In the genomic region with DNA sequence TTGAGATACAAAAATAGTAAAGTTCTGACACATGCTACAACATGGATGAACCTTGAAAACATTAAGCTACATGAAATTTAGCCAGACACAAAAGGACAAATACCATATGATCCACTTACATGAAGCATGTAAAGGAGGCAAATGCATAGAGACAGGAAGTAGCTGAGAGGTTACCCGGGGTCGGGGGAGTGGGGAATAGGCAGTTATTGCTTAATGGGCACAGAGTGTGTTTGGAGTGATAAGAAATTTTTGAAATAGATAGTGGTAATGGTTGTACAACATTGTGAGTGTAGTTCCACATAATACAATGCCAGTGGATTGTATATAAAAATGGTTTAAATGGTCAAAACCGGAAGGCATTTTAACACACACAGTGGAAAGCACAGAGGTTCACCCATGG, we compare ENCODE assay signal across 1 cellular context.
TF ChIP-seq lines count a peak whose summit lies in the region.

No MANE protein-coding gene starts in this region.

TF ChIP-seq in K562, 482 proteins besides CTCF, POLR2A, EP300 and RAD21 (continued from another document):
- TF ChIP-seq RBBP5 (IDR thresholded peaks at IDR 0.05; ENCODE audit: borderline replicate concordance, insufficient read depth, low read length, poor library complexity, severe bottlenecking) (no peak), U2AF1 (optimal IDR thresholded peaks at IDR 0.05; ENCODE audit: low read depth, low read length) (no peak), ARID1B (IDR thresholded peaks at IDR 0.05) (peak; percentile 75), RBM34 (IDR thresholded peaks at IDR 0.05; ENCODE audit: borderline replicate concordance, insufficient read depth, low read length) (no peak), CCAR2 (IDR thresholded peaks at IDR 0.05; ENCODE audit: low read depth, low read length) (no peak), PCBP1 (IDR thresholded peaks at IDR 0.05; ENCODE audit: low read depth, low read length, poor library complexity, severe bottlenecking) (no peak), XRCC3 (IDR thresholded peaks at IDR 0.05) (no peak), ETV6 (IDR thresholded peaks at IDR 0.05; ENCODE audit: borderline replicate concordance in 1 of 2, low read depth in 2 of 2, low read length in 1 of 2) (no peak), ETV6 (CRISPR knock-in tag; IDR thresholded peaks at IDR 0.05; ENCODE audit: borderline replicate concordance) (no peak), SIRT6 (IDR thresholded peaks at IDR 0.05; ENCODE audit: low read depth, low read length) (no peak), SIN3A (IDR thresholded peaks at IDR 0.05; ENCODE audit: borderline replicate concordance in 2 of 2, control insufficient read depth in 1 of 2, low read depth in 2 of 2, low read length in 2 of 2) (no peak), IFI16 (CRISPR knock-in tag; IDR thresholded peaks at IDR 0.05) (no peak), ZNF76 (CRISPR knock-in tag; IDR thresholded peaks at IDR 0.05; ENCODE audit: borderline replicate concordance) (no peak), ZFP30 (CRISPR knock-in tag; IDR thresholded peaks at IDR 0.05; ENCODE audit: borderline replicate concordance) (no peak), ESRRB (CRISPR knock-in tag; IDR thresholded peaks at IDR 0.05; ENCODE audit: borderline replicate concordance) (no peak), BHLHE40 (IDR thresholded peaks at IDR 0.05; ENCODE audit: low read length) (no peak), TCFL5 (CRISPR knock-in tag; conservative IDR thresholded peaks at IDR 0.05) (no peak), SRSF9 (IDR thresholded peaks at IDR 0.05; ENCODE audit: borderline replicate concordance, low read depth, low read length) (no peak), HDGF (IDR thresholded peaks at IDR 0.05) (no peak), ZNF143 (CRISPR knock-in tag; IDR thresholded peaks at IDR 0.05) (no peak), MCM5 (IDR thresholded peaks at IDR 0.05; ENCODE audit: low read depth) (no peak), CEBPG (CRISPR knock-in tag; IDR thresholded peaks at IDR 0.05) (no peak), CEBPG (tag; conservative IDR thresholded peaks at IDR 0.05 in 1 of 2, IDR thresholded peaks at IDR 0.05 in 1 of 2) (peak in 1 of 2 experiments; percentile 60; a peak in 1 of 4 replicates), CREB1 (IDR thresholded peaks at IDR 0.05) (no peak), CREB1 (CRISPR knock-in tag; IDR thresholded peaks at IDR 0.05) (no peak), FOXM1 (IDR thresholded peaks at IDR 0.05; ENCODE audit: low read depth) (0 out of 2 replicates have a peak, but pooled peaks have one; percentile 23), FOXM1 (CRISPR knock-in tag; IDR thresholded peaks at IDR 0.05; ENCODE audit: low read depth) (no peak), CSDE1 (IDR thresholded peaks at IDR 0.05) (no peak)
- TF ChIP-seq, protein P1, sequence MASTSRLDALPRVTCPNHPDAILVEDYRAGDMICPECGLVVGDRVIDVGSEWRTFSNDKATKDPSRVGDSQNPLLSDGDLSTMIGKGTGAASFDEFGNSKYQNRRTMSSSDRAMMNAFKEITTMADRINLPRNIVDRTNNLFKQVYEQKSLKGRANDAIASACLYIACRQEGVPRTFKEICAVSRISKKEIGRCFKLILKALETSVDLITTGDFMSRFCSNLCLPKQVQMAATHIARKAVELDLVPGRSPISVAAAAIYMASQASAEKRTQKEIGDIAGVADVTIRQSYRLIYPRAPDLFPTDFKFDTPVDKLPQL (IDR thresholded peaks at IDR 0.05; ENCODE audit: extremely low read depth, insufficient read length) = no peak
- TF ChIP-seq, protein P2, sequence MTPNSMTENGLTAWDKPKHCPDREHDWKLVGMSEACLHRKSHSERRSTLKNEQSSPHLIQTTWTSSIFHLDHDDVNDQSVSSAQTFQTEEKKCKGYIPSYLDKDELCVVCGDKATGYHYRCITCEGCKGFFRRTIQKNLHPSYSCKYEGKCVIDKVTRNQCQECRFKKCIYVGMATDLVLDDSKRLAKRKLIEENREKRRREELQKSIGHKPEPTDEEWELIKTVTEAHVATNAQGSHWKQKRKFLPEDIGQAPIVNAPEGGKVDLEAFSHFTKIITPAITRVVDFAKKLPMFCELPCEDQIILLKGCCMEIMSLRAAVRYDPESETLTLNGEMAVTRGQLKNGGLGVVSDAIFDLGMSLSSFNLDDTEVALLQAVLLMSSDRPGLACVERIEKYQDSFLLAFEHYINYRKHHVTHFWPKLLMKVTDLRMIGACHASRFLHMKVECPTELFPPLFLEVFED (CRISPR knock-in tag; conservative IDR thresholded peaks at IDR 0.05) = no peak
- TF ChIP-seq, protein P3, sequence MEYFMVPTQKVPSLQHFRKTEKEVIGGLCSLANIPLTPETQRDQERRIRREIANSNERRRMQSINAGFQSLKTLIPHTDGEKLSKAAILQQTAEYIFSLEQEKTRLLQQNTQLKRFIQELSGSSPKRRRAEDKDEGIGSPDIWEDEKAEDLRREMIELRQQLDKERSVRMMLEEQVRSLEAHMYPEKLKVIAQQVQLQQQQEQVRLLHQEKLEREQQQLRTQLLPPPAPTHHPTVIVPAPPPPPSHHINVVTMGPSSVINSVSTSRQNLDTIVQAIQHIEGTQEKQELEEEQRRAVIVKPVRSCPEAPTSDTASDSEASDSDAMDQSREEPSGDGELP (CRISPR knock-in tag; IDR thresholded peaks at IDR 0.05; ENCODE audit: borderline replicate concordance) = no peak
- TF ChIP-seq, protein P4, sequence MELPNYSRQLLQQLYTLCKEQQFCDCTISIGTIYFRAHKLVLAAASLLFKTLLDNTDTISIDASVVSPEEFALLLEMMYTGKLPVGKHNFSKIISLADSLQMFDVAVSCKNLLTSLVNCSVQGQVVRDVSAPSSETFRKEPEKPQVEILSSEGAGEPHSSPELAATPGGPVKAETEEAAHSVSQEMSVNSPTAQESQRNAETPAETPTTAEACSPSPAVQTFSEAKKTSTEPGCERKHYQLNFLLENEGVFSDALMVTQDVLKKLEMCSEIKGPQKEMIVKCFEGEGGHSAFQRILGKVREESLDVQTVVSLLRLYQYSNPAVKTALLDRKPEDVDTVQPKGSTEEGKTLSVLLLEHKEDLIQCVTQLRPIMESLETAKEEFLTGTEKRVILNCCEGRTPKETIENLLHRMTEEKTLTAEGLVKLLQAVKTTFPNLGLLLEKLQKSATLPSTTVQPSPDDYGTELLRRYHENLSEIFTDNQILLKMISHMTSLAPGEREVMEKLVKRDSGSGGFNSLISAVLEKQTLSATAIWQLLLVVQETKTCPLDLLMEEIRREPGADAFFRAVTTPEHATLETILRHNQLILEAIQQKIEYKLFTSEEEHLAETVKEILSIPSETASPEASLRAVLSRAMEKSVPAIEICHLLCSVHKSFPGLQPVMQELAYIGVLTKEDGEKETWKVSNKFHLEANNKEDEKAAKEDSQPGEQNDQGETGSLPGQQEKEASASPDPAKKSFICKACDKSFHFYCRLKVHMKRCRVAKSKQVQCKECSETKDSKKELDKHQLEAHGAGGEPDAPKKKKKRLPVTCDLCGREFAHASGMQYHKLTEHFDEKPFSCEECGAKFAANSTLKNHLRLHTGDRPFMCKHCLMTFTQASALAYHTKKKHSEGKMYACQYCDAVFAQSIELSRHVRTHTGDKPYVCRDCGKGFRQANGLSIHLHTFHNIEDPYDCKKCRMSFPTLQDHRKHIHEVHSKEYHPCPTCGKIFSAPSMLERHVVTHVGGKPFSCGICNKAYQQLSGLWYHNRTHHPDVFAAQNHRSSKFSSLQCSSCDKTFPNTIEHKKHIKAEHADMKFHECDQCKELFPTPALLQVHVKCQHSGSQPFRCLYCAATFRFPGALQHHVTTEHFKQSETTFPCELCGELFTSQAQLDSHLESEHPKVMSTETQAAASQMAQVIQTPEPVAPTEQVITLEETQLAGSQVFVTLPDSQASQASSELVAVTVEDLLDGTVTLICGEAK (IDR thresholded peaks at IDR 0.05) = no peak
- TF ChIP-seq, protein P4 (CRISPR knock-in tag; IDR thresholded peaks at IDR 0.05) = no peak
- TF ChIP-seq, protein P5, sequence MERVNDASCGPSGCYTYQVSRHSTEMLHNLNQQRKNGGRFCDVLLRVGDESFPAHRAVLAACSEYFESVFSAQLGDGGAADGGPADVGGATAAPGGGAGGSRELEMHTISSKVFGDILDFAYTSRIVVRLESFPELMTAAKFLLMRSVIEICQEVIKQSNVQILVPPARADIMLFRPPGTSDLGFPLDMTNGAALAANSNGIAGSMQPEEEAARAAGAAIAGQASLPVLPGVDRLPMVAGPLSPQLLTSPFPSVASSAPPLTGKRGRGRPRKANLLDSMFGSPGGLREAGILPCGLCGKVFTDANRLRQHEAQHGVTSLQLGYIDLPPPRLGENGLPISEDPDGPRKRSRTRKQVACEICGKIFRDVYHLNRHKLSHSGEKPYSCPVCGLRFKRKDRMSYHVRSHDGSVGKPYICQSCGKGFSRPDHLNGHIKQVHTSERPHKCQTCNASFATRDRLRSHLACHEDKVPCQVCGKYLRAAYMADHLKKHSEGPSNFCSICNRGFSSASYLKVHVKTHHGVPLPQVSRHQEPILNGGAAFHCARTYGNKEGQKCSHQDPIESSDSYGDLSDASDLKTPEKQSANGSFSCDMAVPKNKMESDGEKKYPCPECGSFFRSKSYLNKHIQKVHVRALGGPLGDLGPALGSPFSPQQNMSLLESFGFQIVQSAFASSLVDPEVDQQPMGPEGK (CRISPR knock-in tag; IDR thresholded peaks at IDR 0.05; ENCODE audit: borderline replicate concordance) = no peak
- TF ChIP-seq, protein P6, sequence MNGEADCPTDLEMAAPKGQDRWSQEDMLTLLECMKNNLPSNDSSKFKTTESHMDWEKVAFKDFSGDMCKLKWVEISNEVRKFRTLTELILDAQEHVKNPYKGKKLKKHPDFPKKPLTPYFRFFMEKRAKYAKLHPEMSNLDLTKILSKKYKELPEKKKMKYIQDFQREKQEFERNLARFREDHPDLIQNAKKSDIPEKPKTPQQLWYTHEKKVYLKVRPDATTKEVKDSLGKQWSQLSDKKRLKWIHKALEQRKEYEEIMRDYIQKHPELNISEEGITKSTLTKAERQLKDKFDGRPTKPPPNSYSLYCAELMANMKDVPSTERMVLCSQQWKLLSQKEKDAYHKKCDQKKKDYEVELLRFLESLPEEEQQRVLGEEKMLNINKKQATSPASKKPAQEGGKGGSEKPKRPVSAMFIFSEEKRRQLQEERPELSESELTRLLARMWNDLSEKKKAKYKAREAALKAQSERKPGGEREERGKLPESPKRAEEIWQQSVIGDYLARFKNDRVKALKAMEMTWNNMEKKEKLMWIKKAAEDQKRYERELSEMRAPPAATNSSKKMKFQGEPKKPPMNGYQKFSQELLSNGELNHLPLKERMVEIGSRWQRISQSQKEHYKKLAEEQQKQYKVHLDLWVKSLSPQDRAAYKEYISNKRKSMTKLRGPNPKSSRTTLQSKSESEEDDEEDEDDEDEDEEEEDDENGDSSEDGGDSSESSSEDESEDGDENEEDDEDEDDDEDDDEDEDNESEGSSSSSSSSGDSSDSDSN (IDR thresholded peaks at IDR 0.05; ENCODE audit: borderline replicate concordance in 1 of 2, low read depth in 2 of 2, low read length in 2 of 2) = no peak
TF ChIP-seq in K562: peak in this region for 19.
